In genomic region chrX:13653022-13653693, GRCh38 we compare ENCODE assay signal across 8 cellular contexts. TPM values are rescaled to one million over a fixed set of nuclear protein-coding genes. Genes with fewer than 3 reads are reported as not detected.
DNase-seq lines count a peak whose midpoint lies in the region; ATAC-seq and TF ChIP-seq lines count a peak whose summit lies in the region.

TSS of gene TCEANC (plus strand) at chrX:13653141. CDS start at chrX:13662509, 9,368 bp downstream.

- DNase-seq in CD4-positive, alpha-beta T cell: peak; percentile 83 to 95 (median 90)
- peak; percentile 81 for DNase-seq in NCI-H82 treated with DMSO at 0.1 percent for 48 hours (lab: John Stamatoyannopoulos, UW; ENCODE audit: unreplicated experiment)
- DNase-seq in activated CD4-positive, alpha-beta memory T cell treated with anti-CD3 and anti-CD28 coated beads for 36 hours: peak; percentile 96
- peak; percentile 89 to 96 (median 94) for DNase-seq in dorsolateral prefrontal cortex
- peak; percentile 89 for DNase-seq in stimulated activated CD4-positive, alpha-beta T cell treated with anti-CD3 and anti-CD28 coated beads, Interleukin-4, amount 100 ng/mL, for 1 hour

- CTCF ChIA-PET in CD4-positive, alpha-beta T cell (lab: Charles Lee): interaction anchor here (1.1 kb wide), 1 partner anchor 35 kb away, joined by 5 read pairs; the partner anchor contains the start of gene RAB9A
- CTCF ChIA-PET in activated CD4-positive, alpha-beta memory T cell treated with anti-CD3 and anti-CD28 coated beads for 36 hours (lab: Charles Lee): interaction anchor here (0.8 to 1.0 kb wide), 3 partner anchors 82 to 379 kb away, joined by 3 read pairs; no protein-coding TSS in a partner anchor

- H3K9ac ChIP-seq in liver (ENCODE audit: low read depth in 1 of 2, low read length in 2 of 2): peak within 1 kb of the TSS; percentile 21 to 71

- peaks cover 0 to 23% (median 18%) of the 10 kb centered on the region in 4 donors for H3K4me1 ChIP-seq in liver (ENCODE audit: control insufficient read depth in 4 of 4, insufficient read depth in 4 of 4, low read length in 3 of 4)

- WGBS in liver: under 1% methylated on average over 46 of the region's 46 CpGs

- no peaks in the 10 kb centered on the region for H3K9me3 Mint-ChIP-seq in CD4-positive, alpha-beta T cell
- no peaks in the 10 kb centered on the region for H3K9me3 Mint-ChIP-seq in activated CD4-positive, alpha-beta memory T cell treated with anti-CD3 and anti-CD28 coated beads for 36 hours

- TF ChIP-seq RAD21 in liver (IDR thresholded peaks at IDR 0.05): peak; percentile 8 to 16

- H3K9me3 ChIP-seq in CD4-positive, alpha-beta T cell (ENCODE audit: control insufficient read depth, low read length): no peaks in the 10 kb centered on the region
- no peaks in the 10 kb centered on the region for H3K9me3 ChIP-seq in liver (ENCODE audit: control insufficient read depth in 4 of 4, low read length in 3 of 4)

- no peaks in the 10 kb centered on the region for H3K27me3 ChIP-seq in CD4-positive, alpha-beta T cell (ENCODE audit: control insufficient read depth, insufficient read depth, low read length)
- H3K27me3 ChIP-seq in dorsolateral prefrontal cortex (peaks cover 0 to 34% (median 0%) of the 10 kb centered on the region in 45 donors), liver (ENCODE audit: control insufficient read depth in 4 of 4, insufficient read depth in 4 of 4, low read length in 3 of 4) (no peaks in the 10 kb centered on the region)

- H3K27me3 Mint-ChIP-seq in CD4-positive, alpha-beta T cell: no peaks in the 10 kb centered on the region
- H3K27me3 Mint-ChIP-seq in activated CD4-positive, alpha-beta memory T cell treated with anti-CD3 and anti-CD28 coated beads for 36 hours: no peaks in the 10 kb centered on the region

- no peak for TF ChIP-seq CTCF in CD4-positive, alpha-beta T cell (IDR thresholded peaks at IDR 0.05)
- peak in 11 of 56 donors; percentile 3 to 47 (median 8) for TF ChIP-seq CTCF in dorsolateral prefrontal cortex (IDR thresholded peaks at IDR 0.05 in 54 of 56, conservative IDR thresholded peaks at IDR 0.05 in 2 of 56; ENCODE audit: low read depth in 1 of 56, partially characterized antibody in 56 of 56)
- TF ChIP-seq CTCF in liver (IDR thresholded peaks at IDR 0.05; ENCODE audit: low read depth, low read length, missing input control): no peak

- peaks cover 23% of the 10 kb centered on the region for H3K36me3 Mint-ChIP-seq in CD4-positive, alpha-beta T cell (ENCODE audit: low read depth)
- no peaks in the 10 kb centered on the region for H3K36me3 Mint-ChIP-seq in activated CD4-positive, alpha-beta memory T cell treated with anti-CD3 and anti-CD28 coated beads for 36 hours

- H3K4me3 Mint-ChIP-seq in CD4-positive, alpha-beta T cell: peak within 1 kb of the TSS; percentile 98
- H3K4me3 Mint-ChIP-seq in activated CD4-positive, alpha-beta memory T cell treated with anti-CD3 and anti-CD28 coated beads for 36 hours: peak within 1 kb of the TSS; percentile 84

- POLR2A ChIA-PET in CD4-positive, alpha-beta T cell (lab: Charles Lee): interaction anchor here (0.6 to 3.7 kb wide), 9 partner anchors 16 to 706 kb away, joined by 3 to 23 read pairs (median 4); partner anchors contain the start of genes GEMIN8, OFD1, RAB9A and TRAPPC2
- POLR2A ChIA-PET in activated CD4-positive, alpha-beta memory T cell treated with anti-CD3 and anti-CD28 coated beads for 36 hours (lab: Charles Lee): interaction anchor here (1.4 to 2.1 kb wide), 2 partner anchors 36 to 82 kb away, joined by 5 to 9 read pairs; partner anchors contain the start of genes OFD1, RAB9A and TRAPPC2

- peak; percentile 94 for ATAC-seq in CD4-positive, alpha-beta T cell (ENCODE audit: poor library complexity)
- ATAC-seq in GM19438 (IDR thresholded peaks at IDR 0.05; ENCODE audit: low read depth, unreplicated experiment) (peak; percentile 96), HG03571 (IDR thresholded peaks at IDR 0.05; ENCODE audit: unreplicated experiment) (peak; percentile 84)

- H3K4me3 ChIP-seq in dorsolateral prefrontal cortex: peak within 1 kb of the TSS; percentile 45 to 91 (median 70)
- peak within 1 kb of the TSS; percentile 71 to 91 (median 86) for H3K4me3 ChIP-seq in liver (ENCODE audit: low read depth in 1 of 3, low read length in 3 of 3)

- H3K4me1 Mint-ChIP-seq in CD4-positive, alpha-beta T cell (ENCODE audit: low read depth): peaks cover 18% of the 10 kb centered on the region
- peaks cover 22% of the 10 kb centered on the region for H3K4me1 Mint-ChIP-seq in activated CD4-positive, alpha-beta memory T cell treated with anti-CD3 and anti-CD28 coated beads for 36 hours (ENCODE audit: low read depth)

- intact Hi-C loops in CD4-positive, alpha-beta T cell (cut with DNase I, micrococcal nuclease): loop anchor here (1.0 to 10.0 kb wide), 9 partner anchors 36 to 1891 kb away; partner anchors contain the start of genes RAB9A (in 2 of the 2), GEMIN8 (in 1 of the 2), OFD1 (in 1 of the 2) and PIGA (in 1 of the 2)
- intact Hi-C loops in activated CD4-positive, alpha-beta memory T cell treated with anti-CD3 and anti-CD28 coated beads for 36 hours (cut with micrococcal nuclease): loop anchor here (1.0 to 5.0 kb wide), 9 partner anchors 16 to 1684 kb away; partner anchors contain the start of genes GEMIN8, OFD1, PIGA and PRPS2
- intact Hi-C loops in dorsolateral prefrontal cortex (cut with DNase I): loop anchor here in 1 of 2 donors (10.0 kb wide), 1 partner anchor 242 kb away; no protein-coding TSS in a partner anchor

- H3K27ac Mint-ChIP-seq in CD4-positive, alpha-beta T cell: peak within 1 kb of the TSS; percentile 99
- peak within 1 kb of the TSS; percentile 93 for H3K27ac Mint-ChIP-seq in activated CD4-positive, alpha-beta memory T cell treated with anti-CD3 and anti-CD28 coated beads for 36 hours

- H3K36me3 ChIP-seq in liver (ENCODE audit: control insufficient read depth in 4 of 4, insufficient read depth in 3 of 4, low read depth in 1 of 4, low read length in 3 of 4): peaks cover 0 to 6% (median under 1%) of the 10 kb centered on the region in 4 donors

- peak within 1 kb of the TSS; percentile 90 for H3K27ac ChIP-seq in CD4-positive, alpha-beta T cell (ENCODE audit: low read depth, low read length)
- H3K27ac ChIP-seq in dorsolateral prefrontal cortex (peak within 1 kb of the TSS in 58 of 59 donors; percentile 38 to 96 (median 89)), liver (ENCODE audit: low read depth in 1 of 2, low read length in 2 of 2) (peak within 1 kb of the TSS; percentile 87 to 95)

TF ChIP-seq in liver, 16 proteins besides CTCF, POLR2A, EP300 and RAD21 (continues in another document):
- TF ChIP-seq TAF1 (conservative IDR thresholded peaks at IDR 0.05) (peak; percentile 71), REST (IDR thresholded peaks at IDR 0.05) (peak; percentile 70), ZBTB33 (IDR thresholded peaks at IDR 0.05) (peak; percentile 60), ATF3 (IDR thresholded peaks at IDR 0.05) (peak; percentile 75), RXRA (IDR thresholded peaks at IDR 0.05) (no peak), NR2F2 (IDR thresholded peaks at IDR 0.05) (peak; percentile 28), YY1 (IDR thresholded peaks at IDR 0.05) (peak; percentile 97), HNF4G (IDR thresholded peaks at IDR 0.05) (no peak), FOXA2 (IDR thresholded peaks at IDR 0.05) (no peak), EGR1 (IDR thresholded peaks at IDR 0.05; ENCODE audit: low read depth in 2 of 2) (no peak)

RNA-seq across cellular contexts. Expression of gene TCEANC, which starts in this region (rescaled TPM):
- total RNA-seq in CD4-positive, alpha-beta T cell: 1 to 10 TPM; 6.5 to 8.3 TPM
- 1 to 10 TPM; 1.9 TPM for total RNA-seq in activated CD4-positive, alpha-beta memory T cell treated with anti-CD3 and anti-CD28 coated beads for 36 hours
- 10 to 100 TPM in 41 of 120 experiments, 1 to 10 TPM in 79; 4.4 to 17.2 (median 8.8) TPM for total RNA-seq in dorsolateral prefrontal cortex
- 1 to 10 TPM; 5.7 to 7.7 TPM for total RNA-seq in liver
- 1 to 10 TPM in 1 of 2 donors, under 1 TPM in 1; 0.73 to 1.5 TPM for polyA plus RNA-seq in liver

Comparison
In these comparisons a context has a peak if more than half of its experiments do, and no peak if none do; other contexts are left out.
1. Peak in every context shown above with its lines: DNase-seq, ATAC-seq, H3K4me3 ChIP-seq and H3K27ac ChIP-seq.